ENCODE assay signal across 8 cellular contexts in genomic region chr15:64681424-64682024, GRCh38.
A peak's percentile ranks its signal among the peaks of the same experiment; 100 is the strongest.
DNase-seq lines count a peak whose midpoint lies in the region; ATAC-seq and TF ChIP-seq lines count a peak whose summit lies in the region.

No MANE protein-coding gene starts in this region.

- peak; percentile 94 for TF ChIP-seq CTCF in endodermal cell (conservative IDR thresholded peaks at IDR 0.05)

- peak; percentile 67 for DNase-seq in EL
- peak; percentile 67 for DNase-seq in RPMI7951 (ENCODE audit: low read depth)
- DNase-seq in endodermal cell = peak; percentile 87
- DNase-seq in mesenchymal stem cell = peak; percentile 74
- no peak for DNase-seq in stimulated activated CD4-positive, alpha-beta T cell treated with anti-CD3 and anti-CD28 coated beads, Interleukin-4, amount 100 ng/mL, for 4 hours

- H2BK15ac ChIP-seq in mesenchymal stem cell (ENCODE audit: low read depth, poor library complexity, severe bottlenecking) = no peak overlapping the region

- H3K4me3 Mint-ChIP-seq in endodermal cell = no peak overlapping the region

- no peak overlapping the region for H2AK5ac ChIP-seq in mesenchymal stem cell (ENCODE audit: low read length, severe bottlenecking)

- no peak overlapping the region for H3K4me2 ChIP-seq in mesenchymal stem cell (ENCODE audit: low read length, poor library complexity, severe bottlenecking)

- H2AFZ ChIP-seq in mesenchymal stem cell (ENCODE audit: low read depth, low read length) = no peak overlapping the region

- H3K9me3 ChIP-seq in endodermal cell (ENCODE audit: control insufficient read depth, low read length) (no peaks in the 10 kb centered on the region), mesenchymal stem cell (ENCODE audit: control insufficient read depth, low read length) (no peaks in the 10 kb centered on the region)

- H3K4me3 ChIP-seq in endodermal cell (ENCODE audit: low read length) (no peak overlapping the region), mesenchymal stem cell (ENCODE audit: insufficient read depth in 1 of 2, low read depth in 1 of 2, low read length in 2 of 2) (no peak overlapping the region)

- H2BK12ac ChIP-seq in mesenchymal stem cell (ENCODE audit: low read length in 2 of 2) = no peak overlapping the region

- peaks cover 20% of the 10 kb centered on the region for H3K79me1 ChIP-seq in mesenchymal stem cell (replicated peaks; ENCODE audit: low read length, poor library complexity, severe bottlenecking)

- ATAC-seq in HG03135 (IDR thresholded peaks at IDR 0.05; ENCODE audit: unreplicated experiment) (no peak), GM21381 (IDR thresholded peaks at IDR 0.05; ENCODE audit: unreplicated experiment) (no peak)

- H2BK5ac ChIP-seq in mesenchymal stem cell (ENCODE audit: low read depth, low read length, poor library complexity, severe bottlenecking) = no peak overlapping the region

- H3K27ac ChIP-seq in endodermal cell (ENCODE audit: low read depth, low read length) (no peak overlapping the region), mesenchymal stem cell (ENCODE audit: low read length, poor library complexity, severe bottlenecking) (no peak overlapping the region)

- H3K9me3 Mint-ChIP-seq in endodermal cell = no peaks in the 10 kb centered on the region

- no peak for TF ChIP-seq EP300 in Ishikawa (IDR thresholded peaks at IDR 0.05; ENCODE audit: borderline replicate concordance)

- H3K27ac Mint-ChIP-seq in endodermal cell = peak overlapping the region; percentile 52

- H3K36me3 ChIP-seq in endodermal cell (ENCODE audit: control insufficient read depth, insufficient read depth, low read length) = peaks cover 93% of the 10 kb centered on the region
- peaks cover 58 to 82% of the 10 kb centered on the region in 2 experiments for H3K36me3 ChIP-seq in mesenchymal stem cell (ENCODE audit: control insufficient read depth in 1 of 2, insufficient read depth in 2 of 2, low read depth in 1 of 2, low read length in 2 of 2)

- H4K91ac ChIP-seq in mesenchymal stem cell (ENCODE audit: low read length) = no peak overlapping the region

- H3K4ac ChIP-seq in mesenchymal stem cell (ENCODE audit: low read depth in 1 of 2, low read length in 2 of 2) = no peak overlapping the region

- H3K9ac ChIP-seq in endodermal cell (ENCODE audit: extremely low read depth, low read length, poor library complexity, severe bottlenecking) = no peak overlapping the region
- H3K9ac ChIP-seq in mesenchymal stem cell (ENCODE audit: low read length) = no peak overlapping the region

- H3K36me3 Mint-ChIP-seq in endodermal cell (ENCODE audit: low read depth) = peaks cover 72% of the 10 kb centered on the region

- peak; percentile 84 for TF ChIP-seq RAD21 in Ishikawa (IDR thresholded peaks at IDR 0.05; ENCODE audit: low read depth)

- no peaks in the 10 kb centered on the region for H3K27me3 Mint-ChIP-seq in endodermal cell (ENCODE audit: insufficient read depth)

- no peak overlapping the region for H3K18ac ChIP-seq in mesenchymal stem cell (ENCODE audit: low read depth in 1 of 2, low read length in 2 of 2)

- no peak overlapping the region for H4K8ac ChIP-seq in mesenchymal stem cell (ENCODE audit: low read length)

- H3K27me3 ChIP-seq in endodermal cell (ENCODE audit: control insufficient read depth, insufficient read depth, low read length, poor library complexity, severe bottlenecking) (no peaks in the 10 kb centered on the region), mesenchymal stem cell (ENCODE audit: control insufficient read depth in 1 of 2, insufficient read depth in 1 of 2, low read length in 2 of 2) (no peaks in the 10 kb centered on the region)

- WGBS in endodermal cell (ENCODE audit: insufficient coverage in 1 of 2, insufficient read length in 1 of 2), 2 experiments = 77 to 78% methylated on average over 5 to 9 of the region's 9 CpGs
- 80% methylated on average over 8 of the region's 9 CpGs for WGBS in mesenchymal stem cell

- H3K14ac ChIP-seq in mesenchymal stem cell (ENCODE audit: low read length in 2 of 2) = no peak overlapping the region

- H3K4me1 Mint-ChIP-seq in endodermal cell = peaks cover 13% of the 10 kb centered on the region

- no peaks in the 10 kb centered on the region for H3K4me1 ChIP-seq in endodermal cell (ENCODE audit: control insufficient read depth, insufficient read depth, low read length)
- peaks cover 2% of the 10 kb centered on the region for H3K4me1 ChIP-seq in mesenchymal stem cell (ENCODE audit: control insufficient read depth, insufficient read depth, low read depth, low read length)

- H2BK120ac ChIP-seq in mesenchymal stem cell (ENCODE audit: low read depth, low read length) = no peak overlapping the region

- H3K23ac ChIP-seq in mesenchymal stem cell (ENCODE audit: low read length in 2 of 2) = no peak overlapping the region

TF ChIP-seq in Ishikawa, 13 proteins besides CTCF, POLR2A, EP300 and RAD21:
- TF ChIP-seq FOXM1 (IDR thresholded peaks at IDR 0.05; ENCODE audit: borderline replicate concordance, low read depth) = no peak
- no peak for TF ChIP-seq MAX (IDR thresholded peaks at IDR 0.05)
- no peak for TF ChIP-seq TCF12 (IDR thresholded peaks at IDR 0.05; ENCODE audit: low read depth)
- TF ChIP-seq USF1 (IDR thresholded peaks at IDR 0.05) = no peak
- TF ChIP-seq CEBPB (IDR thresholded peaks at IDR 0.05) = no peak

Comparison
In these comparisons a context has a peak if more than half of its experiments do, and no peak if none do; other contexts are left out.
1. DNase-seq: peak in EL (single experiment), RPMI7951 (single experiment), endodermal cell (single experiment) and mesenchymal stem cell (single experiment); none in stimulated activated CD4-positive, alpha-beta T cell treated with anti-CD3 and anti-CD28 coated beads, Interleukin-4, amount 100 ng/mL, for 4 hours (0 of 2).